In genomic region chr22:45833613-45834012, GRCh38 we compare ENCODE assay signal across 23 cellular contexts.
"Had no signal": no experiment of that assay in that cellular context is flagged by ENCODE, and none has a peak within 500 bp of the region (broad histone marks: within the 10 kb centered on the region; RNA-seq: fewer than 3 reads in every experiment).

No MANE protein-coding gene starts in this region.

- H3K4me3 ChIP-seq: esophagus muscularis mucosa, left ventricle myocardium inferior, lower lobe of right lung, ovary, smooth muscle cell, tibial nerve, upper lobe of right lung, vagina had no signal

- H3K36me3 ChIP-seq: ovary, vagina had no signal

- H3K9me3 ChIP-seq: esophagus muscularis mucosa, left ventricle myocardium inferior, lower lobe of right lung, ovary, tibial nerve, upper lobe of right lung, vagina had no signal

- H3K27ac ChIP-seq: esophagus muscularis mucosa, left ventricle myocardium inferior, lower lobe of right lung, ovary, tibial nerve, upper lobe of right lung had no signal

- H3K4me2 ChIP-seq: smooth muscle cell had no signal

- H3K27me3 Mint-ChIP-seq: memory B cell, progenitor cell of endocrine pancreas had no signal

- H3K4me1 ChIP-seq: esophagus muscularis mucosa had no signal

- FAIRE-seq: endometrium, kidney had no signal

- H3K36me3 Mint-ChIP-seq: natural killer cell had no signal

- H3K4me3 Mint-ChIP-seq: immature natural killer cell, memory B cell, mesothelial cell of epicardium, natural killer cell, neural crest cell had no signal

- H3K9me3 Mint-ChIP-seq: immature natural killer cell, memory B cell, natural killer cell had no signal

- DNase-seq: effector memory CD4-positive, alpha-beta T cell; foreskin fibroblast; immature natural killer cell; kidney; left cardiac atrium; left ventricle myocardium inferior; lower lobe of right lung; natural killer cell; nucleus accumbens; ovary; right cardiac atrium; stimulated activated CD4-positive, alpha-beta T cell treated with anti-CD3 and anti-CD28 coated beads, Interleukin-2, amount 100 ng/mL, for 48 hours; stimulated activated naive CD4-positive, alpha-beta T cell treated with Interleukin-2 at 50 U/mL for 16 hours; upper lobe of right lung had no signal

- ATAC-seq: left cardiac atrium, lower lobe of right lung, natural killer cell, right cardiac atrium, upper lobe of right lung had no signal

- H3K27ac Mint-ChIP-seq: immature natural killer cell, memory B cell, natural killer cell, progenitor cell of endocrine pancreas had no signal

- H3K27me3 ChIP-seq: esophagus muscularis mucosa, ovary, tibial nerve, upper lobe of right lung, vagina had no signal
